In the genomic region with DNA sequence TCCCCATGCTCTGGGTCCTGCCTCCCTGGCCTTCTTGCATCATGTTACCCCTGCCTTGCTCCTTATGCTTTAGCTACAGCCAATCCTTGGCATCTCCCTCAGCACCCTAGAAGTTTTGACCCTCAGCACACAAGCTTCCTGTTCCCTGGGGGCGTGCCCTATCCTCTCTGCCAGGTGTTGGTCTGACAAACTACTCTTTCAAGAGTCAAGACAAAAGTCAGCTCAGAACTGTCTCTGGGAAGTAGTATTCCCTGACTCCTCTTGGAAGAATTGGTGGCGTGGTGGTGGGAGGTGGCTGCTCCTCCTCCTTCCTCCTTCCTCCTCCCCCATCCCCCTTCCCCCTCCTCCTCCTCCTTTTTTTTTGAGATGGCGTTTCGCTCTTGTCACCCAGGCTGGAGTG, we compare ENCODE assay signal across 26 cellular contexts.
"Had no signal": no experiment of that assay in that cellular context is flagged by ENCODE, and none has a peak within 500 bp of the region (broad histone marks: within the 10 kb centered on the region; RNA-seq: fewer than 3 reads in every experiment).

No MANE protein-coding gene starts in this region.

- H3K4me3 Mint-ChIP-seq: activated naive CD8-positive, alpha-beta T cell treated with anti-CD3 and anti-CD28 coated beads for 36 hours; activated T-helper 1 cell treated with anti-CD3 and anti-CD28 coated beads, Interleukin-12 subunit alpha, Interleukin-12 subunit beta, Interleukin-2, Interleukin-4 antibody, amounts not matched to agents 30 ng/mL and 10 ng/mL and 1 ng/mL, durations not matched to agents 14 hours and 24 hours and 36 hours; central memory CD8-positive, alpha-beta T cell; memory B cell; T-helper 1 cell treated with Interleukin-12 subunit alpha and Interleukin-12 subunit beta and Interleukin-4 antibody, amounts not matched to agents 30 μg/mL and 1 μg/mL, for 36 hours had no signal

- H3K27ac ChIP-seq: breast epithelium, colonic mucosa, epithelial cell of prostate, gastroesophageal sphincter, sigmoid colon, testis, vagina had no signal

- H3K36me3 ChIP-seq: breast epithelium, colonic mucosa, sigmoid colon, vagina had no signal

- H3K27me3 Mint-ChIP-seq: activated naive CD8-positive, alpha-beta T cell treated with anti-CD3 and anti-CD28 coated beads for 36 hours; central memory CD8-positive, alpha-beta T cell; memory B cell had no signal

- DNase-seq: activated CD4-positive, alpha-beta T cell treated with anti-CD3 and anti-CD28 coated beads for 4 hours; activated CD4-positive, alpha-beta T cell treated with anti-CD3 and anti-CD28 coated beads, Interleukin-2, amount 50 U/mL, for 48 hours; activated CD4-positive, CD25-positive, alpha-beta regulatory T cell; activated gamma-delta T cell; activated naive CD8-positive, alpha-beta T cell treated with anti-CD3 and anti-CD28 coated beads for 36 hours; activated T-cell treated with anti-CD3 and anti-CD28 coated beads for 4 hours; colonic mucosa; head of caudate nucleus; hypothalamus; islet precursor cell; left cardiac atrium; retina; sigmoid colon; stimulated activated CD4-positive, alpha-beta T cell treated with anti-CD3 and anti-CD28 coated beads, Interleukin-2, amount 100 ng/mL, for 48 hours; stimulated activated naive CD4-positive, alpha-beta T cell; T1000; trophoblast cell had no signal

- H3K4me3 ChIP-seq: breast epithelium, colonic mucosa, gastroesophageal sphincter, sigmoid colon, testis, vagina had no signal

- H3K9me3 ChIP-seq: breast epithelium, colonic mucosa, gastroesophageal sphincter, sigmoid colon, testis, vagina had no signal

- H3K4me1 ChIP-seq: breast epithelium, colonic mucosa, testis had no signal

- H3K27me3 ChIP-seq: colonic mucosa, gastroesophageal sphincter, sigmoid colon, testis, vagina had no signal

- H3K27ac Mint-ChIP-seq: activated naive CD8-positive, alpha-beta T cell treated with anti-CD3 and anti-CD28 coated beads for 36 hours; activated T-helper 1 cell treated with anti-CD3 and anti-CD28 coated beads, Interleukin-12 subunit alpha, Interleukin-12 subunit beta, Interleukin-2, Interleukin-4 antibody, amounts not matched to agents 30 ng/mL and 10 ng/mL and 1 ng/mL, durations not matched to agents 14 hours and 24 hours and 36 hours; memory B cell; T-helper 1 cell treated with Interleukin-12 subunit alpha and Interleukin-12 subunit beta and Interleukin-4 antibody, amounts not matched to agents 30 μg/mL and 1 μg/mL, for 36 hours had no signal

- ATAC-seq: gastroesophageal sphincter, left cardiac atrium had no signal

- H3K9me3 Mint-ChIP-seq: activated naive CD8-positive, alpha-beta T cell treated with anti-CD3 and anti-CD28 coated beads for 36 hours; activated T-helper 1 cell treated with anti-CD3 and anti-CD28 coated beads, Interleukin-12 subunit alpha, Interleukin-12 subunit beta, Interleukin-2, Interleukin-4 antibody, amounts not matched to agents 30 ng/mL and 10 ng/mL and 1 ng/mL, durations not matched to agents 14 hours and 24 hours and 36 hours; central memory CD8-positive, alpha-beta T cell; memory B cell; T-helper 1 cell treated with Interleukin-12 subunit alpha and Interleukin-12 subunit beta and Interleukin-4 antibody, amounts not matched to agents 30 μg/mL and 1 μg/mL, for 36 hours had no signal
